Comparison of ENCODE assay signal across 1 cellular context in the genomic region with DNA sequence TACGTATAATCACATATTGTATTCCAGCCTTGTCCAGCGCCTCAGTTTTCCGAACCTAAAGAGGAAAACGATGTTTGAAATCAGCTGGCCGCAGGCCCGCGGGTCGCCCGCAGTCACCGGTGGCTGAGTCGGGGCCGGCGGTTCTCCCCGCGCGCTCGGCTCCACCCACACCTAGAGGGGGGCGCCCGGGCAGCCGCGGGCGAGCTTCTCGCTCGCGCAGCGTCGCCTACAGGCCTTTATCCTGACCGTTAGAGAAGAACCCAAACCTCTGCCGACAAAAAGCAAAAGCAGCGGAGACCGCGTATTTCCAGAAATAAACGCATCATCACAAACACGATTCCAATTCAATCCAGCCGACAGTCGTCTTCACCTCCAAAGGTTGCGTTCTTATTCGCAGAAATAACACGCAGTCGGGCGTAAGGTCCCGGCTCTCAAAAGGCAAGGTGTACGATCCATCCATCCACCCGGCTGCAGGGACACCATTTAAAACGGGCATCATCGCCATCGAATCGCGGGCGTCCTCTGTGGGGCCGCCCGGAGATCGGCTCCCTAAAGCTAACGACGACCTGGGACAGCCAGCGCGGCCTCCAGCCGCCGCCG.
TF ChIP-seq lines count a peak whose summit lies in the region.

No MANE protein-coding gene starts in this region.

TF ChIP-seq in HepG2, 621 proteins besides CTCF, POLR2A, EP300 and RAD21 (continued from another document and continues in another):
- TF ChIP-seq ZBED4 (CRISPR knock-in tag; IDR thresholded peaks at IDR 0.05; ENCODE audit: borderline replicate concordance) (0 out of 2 replicates have a peak, but pooled peaks have one; percentile 14), ZNF264 (CRISPR knock-in tag; IDR thresholded peaks at IDR 0.05) (0 out of 2 replicates have a peak, but pooled peaks have one; percentile 56), FOXP1 (IDR thresholded peaks at IDR 0.05) (no peak), FOXP1 (CRISPR knock-in tag; IDR thresholded peaks at IDR 0.05) (no peak), ZNF232 (CRISPR knock-in tag; IDR thresholded peaks at IDR 0.05; ENCODE audit: borderline replicate concordance) (0 out of 2 replicates have a peak, but pooled peaks have one; percentile 51), ZBTB7B (CRISPR knock-in tag; IDR thresholded peaks at IDR 0.05) (0 out of 2 replicates have a peak, but pooled peaks have one; percentile 36), ZNF710 (CRISPR knock-in tag; IDR thresholded peaks at IDR 0.05; ENCODE audit: borderline replicate concordance) (0 out of 2 replicates have a peak, but pooled peaks have one; percentile 31), ZMYM4 (CRISPR knock-in tag; IDR thresholded peaks at IDR 0.05) (no peak), FOXO4 (CRISPR knock-in tag; conservative IDR thresholded peaks at IDR 0.05) (0 out of 2 replicates have a peak, but pooled peaks have one; percentile 83), RARA (CRISPR knock-in tag; IDR thresholded peaks at IDR 0.05) (no peak), RFX3 (CRISPR knock-in tag; IDR thresholded peaks at IDR 0.05) (no peak), CEBPB (IDR thresholded peaks at IDR 0.05; ENCODE audit: borderline replicate concordance, low read depth, low read length) (no peak), ZNF350 (CRISPR knock-in tag; IDR thresholded peaks at IDR 0.05; ENCODE audit: borderline replicate concordance, low read depth) (no peak; the same call in 1 of the 2 replicates), ZHX2 (IDR thresholded peaks at IDR 0.05; ENCODE audit: low read depth) (no peak), ZHX2 (CRISPR knock-in tag; IDR thresholded peaks at IDR 0.05; ENCODE audit: borderline replicate concordance) (0 out of 2 replicates have a peak, but pooled peaks have one; percentile 2), ZNF615 (CRISPR knock-in tag; IDR thresholded peaks at IDR 0.05; ENCODE audit: borderline replicate concordance) (no peak)
- TF ChIP-seq, protein P1, sequence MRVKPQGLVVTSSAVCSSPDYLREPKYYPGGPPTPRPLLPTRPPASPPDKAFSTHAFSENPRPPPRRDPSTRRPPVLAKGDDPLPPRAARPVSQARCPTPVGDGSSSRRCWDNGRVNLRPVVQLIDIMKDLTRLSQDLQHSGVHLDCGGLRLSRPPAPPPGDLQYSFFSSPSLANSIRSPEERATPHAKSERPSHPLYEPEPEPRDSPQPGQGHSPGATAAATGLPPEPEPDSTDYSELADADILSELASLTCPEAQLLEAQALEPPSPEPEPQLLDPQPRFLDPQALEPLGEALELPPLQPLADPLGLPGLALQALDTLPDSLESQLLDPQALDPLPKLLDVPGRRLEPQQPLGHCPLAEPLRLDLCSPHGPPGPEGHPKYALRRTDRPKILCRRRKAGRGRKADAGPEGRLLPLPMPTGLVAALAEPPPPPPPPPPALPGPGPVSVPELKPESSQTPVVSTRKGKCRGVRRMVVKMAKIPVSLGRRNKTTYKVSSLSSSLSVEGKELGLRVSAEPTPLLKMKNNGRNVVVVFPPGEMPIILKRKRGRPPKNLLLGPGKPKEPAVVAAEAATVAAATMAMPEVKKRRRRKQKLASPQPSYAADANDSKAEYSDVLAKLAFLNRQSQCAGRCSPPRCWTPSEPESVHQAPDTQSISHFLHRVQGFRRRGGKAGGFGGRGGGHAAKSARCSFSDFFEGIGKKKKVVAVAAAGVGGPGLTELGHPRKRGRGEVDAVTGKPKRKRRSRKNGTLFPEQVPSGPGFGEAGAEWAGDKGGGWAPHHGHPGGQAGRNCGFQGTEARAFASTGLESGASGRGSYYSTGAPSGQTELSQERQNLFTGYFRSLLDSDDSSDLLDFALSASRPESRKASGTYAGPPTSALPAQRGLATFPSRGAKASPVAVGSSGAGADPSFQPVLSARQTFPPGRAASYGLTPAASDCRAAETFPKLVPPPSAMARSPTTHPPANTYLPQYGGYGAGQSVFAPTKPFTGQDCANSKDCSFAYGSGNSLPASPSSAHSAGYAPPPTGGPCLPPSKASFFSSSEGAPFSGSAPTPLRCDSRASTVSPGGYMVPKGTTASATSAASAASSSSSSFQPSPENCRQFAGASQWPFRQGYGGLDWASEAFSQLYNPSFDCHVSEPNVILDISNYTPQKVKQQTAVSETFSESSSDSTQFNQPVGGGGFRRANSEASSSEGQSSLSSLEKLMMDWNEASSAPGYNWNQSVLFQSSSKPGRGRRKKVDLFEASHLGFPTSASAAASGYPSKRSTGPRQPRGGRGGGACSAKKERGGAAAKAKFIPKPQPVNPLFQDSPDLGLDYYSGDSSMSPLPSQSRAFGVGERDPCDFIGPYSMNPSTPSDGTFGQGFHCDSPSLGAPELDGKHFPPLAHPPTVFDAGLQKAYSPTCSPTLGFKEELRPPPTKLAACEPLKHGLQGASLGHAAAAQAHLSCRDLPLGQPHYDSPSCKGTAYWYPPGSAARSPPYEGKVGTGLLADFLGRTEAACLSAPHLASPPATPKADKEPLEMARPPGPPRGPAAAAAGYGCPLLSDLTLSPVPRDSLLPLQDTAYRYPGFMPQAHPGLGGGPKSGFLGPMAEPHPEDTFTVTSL (CRISPR knock-in tag; IDR thresholded peaks at IDR 0.05; ENCODE audit: borderline replicate concordance) = 0 out of 2 replicates have a peak, but pooled peaks have one; percentile 9
- TF ChIP-seq, protein P2, sequence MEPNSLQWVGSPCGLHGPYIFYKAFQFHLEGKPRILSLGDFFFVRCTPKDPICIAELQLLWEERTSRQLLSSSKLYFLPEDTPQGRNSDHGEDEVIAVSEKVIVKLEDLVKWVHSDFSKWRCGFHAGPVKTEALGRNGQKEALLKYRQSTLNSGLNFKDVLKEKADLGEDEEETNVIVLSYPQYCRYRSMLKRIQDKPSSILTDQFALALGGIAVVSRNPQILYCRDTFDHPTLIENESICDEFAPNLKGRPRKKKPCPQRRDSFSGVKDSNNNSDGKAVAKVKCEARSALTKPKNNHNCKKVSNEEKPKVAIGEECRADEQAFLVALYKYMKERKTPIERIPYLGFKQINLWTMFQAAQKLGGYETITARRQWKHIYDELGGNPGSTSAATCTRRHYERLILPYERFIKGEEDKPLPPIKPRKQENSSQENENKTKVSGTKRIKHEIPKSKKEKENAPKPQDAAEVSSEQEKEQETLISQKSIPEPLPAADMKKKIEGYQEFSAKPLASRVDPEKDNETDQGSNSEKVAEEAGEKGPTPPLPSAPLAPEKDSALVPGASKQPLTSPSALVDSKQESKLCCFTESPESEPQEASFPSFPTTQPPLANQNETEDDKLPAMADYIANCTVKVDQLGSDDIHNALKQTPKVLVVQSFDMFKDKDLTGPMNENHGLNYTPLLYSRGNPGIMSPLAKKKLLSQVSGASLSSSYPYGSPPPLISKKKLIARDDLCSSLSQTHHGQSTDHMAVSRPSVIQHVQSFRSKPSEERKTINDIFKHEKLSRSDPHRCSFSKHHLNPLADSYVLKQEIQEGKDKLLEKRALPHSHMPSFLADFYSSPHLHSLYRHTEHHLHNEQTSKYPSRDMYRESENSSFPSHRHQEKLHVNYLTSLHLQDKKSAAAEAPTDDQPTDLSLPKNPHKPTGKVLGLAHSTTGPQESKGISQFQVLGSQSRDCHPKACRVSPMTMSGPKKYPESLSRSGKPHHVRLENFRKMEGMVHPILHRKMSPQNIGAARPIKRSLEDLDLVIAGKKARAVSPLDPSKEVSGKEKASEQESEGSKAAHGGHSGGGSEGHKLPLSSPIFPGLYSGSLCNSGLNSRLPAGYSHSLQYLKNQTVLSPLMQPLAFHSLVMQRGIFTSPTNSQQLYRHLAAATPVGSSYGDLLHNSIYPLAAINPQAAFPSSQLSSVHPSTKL (CRISPR knock-in tag; IDR thresholded peaks at IDR 0.05) = peak; percentile 42; the same call in 1 of the 2 replicates
- TF ChIP-seq, protein P3, sequence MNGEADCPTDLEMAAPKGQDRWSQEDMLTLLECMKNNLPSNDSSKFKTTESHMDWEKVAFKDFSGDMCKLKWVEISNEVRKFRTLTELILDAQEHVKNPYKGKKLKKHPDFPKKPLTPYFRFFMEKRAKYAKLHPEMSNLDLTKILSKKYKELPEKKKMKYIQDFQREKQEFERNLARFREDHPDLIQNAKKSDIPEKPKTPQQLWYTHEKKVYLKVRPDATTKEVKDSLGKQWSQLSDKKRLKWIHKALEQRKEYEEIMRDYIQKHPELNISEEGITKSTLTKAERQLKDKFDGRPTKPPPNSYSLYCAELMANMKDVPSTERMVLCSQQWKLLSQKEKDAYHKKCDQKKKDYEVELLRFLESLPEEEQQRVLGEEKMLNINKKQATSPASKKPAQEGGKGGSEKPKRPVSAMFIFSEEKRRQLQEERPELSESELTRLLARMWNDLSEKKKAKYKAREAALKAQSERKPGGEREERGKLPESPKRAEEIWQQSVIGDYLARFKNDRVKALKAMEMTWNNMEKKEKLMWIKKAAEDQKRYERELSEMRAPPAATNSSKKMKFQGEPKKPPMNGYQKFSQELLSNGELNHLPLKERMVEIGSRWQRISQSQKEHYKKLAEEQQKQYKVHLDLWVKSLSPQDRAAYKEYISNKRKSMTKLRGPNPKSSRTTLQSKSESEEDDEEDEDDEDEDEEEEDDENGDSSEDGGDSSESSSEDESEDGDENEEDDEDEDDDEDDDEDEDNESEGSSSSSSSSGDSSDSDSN (CRISPR knock-in tag; IDR thresholded peaks at IDR 0.05) = peak; percentile 52
